Comparison of ENCODE assay signal across 24 cellular contexts in genomic region chr2:7384773-7385349, GRCh38.
"Had no signal": no experiment of that assay in that cellular context is flagged by ENCODE, and none has a peak within 500 bp of the region (broad histone marks: within the 10 kb centered on the region; RNA-seq: fewer than 3 reads in every experiment).

No MANE protein-coding gene starts in this region.

- ATAC-seq: gastrocnemius medialis, heart right ventricle, left cardiac atrium, left lung, left ventricle myocardium superior, lower lobe of right lung, mucosa of descending colon had no signal

- H3K27ac ChIP-seq: coronary artery, esophagus squamous epithelium, gastrocnemius medialis, heart right ventricle, left lung, lower lobe of right lung had no signal

- H3K36me3 ChIP-seq: esophagus squamous epithelium, gastrocnemius medialis, heart right ventricle, left lung, lower lobe of right lung had no signal

- FAIRE-seq: colon, endothelial cell of umbilical vein, islet of Langerhans, keratinocyte had no signal

- H3K4me1 ChIP-seq: esophagus squamous epithelium, gastrocnemius medialis, heart right ventricle, left lung, lower lobe of right lung had no signal

- DNase-seq: dermis blood vessel endothelial cell; dorsolateral prefrontal cortex; effector CD4-positive, alpha-beta T cell; effector memory CD4-positive, alpha-beta T cell; esophagus squamous epithelium; foreskin fibroblast; foreskin melanocyte; gastrocnemius medialis; glutamatergic neuron; head of caudate nucleus; heart right ventricle; hippocampal formation; left cardiac atrium; left lung; left ventricle myocardium superior; lower lobe of right lung; mesenchymal stem cell; mucosa of descending colon; naive B cell had no signal

- H3K27me3 ChIP-seq: gastrocnemius medialis, left lung had no signal

- H3K4me3 ChIP-seq: coronary artery, dorsolateral prefrontal cortex, esophagus squamous epithelium, gastrocnemius medialis, heart right ventricle, left lung, lower lobe of right lung, mucosa of descending colon had no signal

- H3K9me3 ChIP-seq: esophagus squamous epithelium, gastrocnemius medialis, heart right ventricle, left lung, lower lobe of right lung, mucosa of descending colon had no signal
